Comparison of ENCODE assay signal across 28 cellular contexts in genomic region chr3:196572389-196572788, GRCh38. TPM values are rescaled to one million over a fixed set of nuclear protein-coding genes. Genes with fewer than 3 reads are reported as not detected.
"Had no signal": no experiment of that assay in that cellular context is flagged by ENCODE, and none has a peak within 500 bp of the region (broad histone marks: within the 10 kb centered on the region; RNA-seq: fewer than 3 reads in every experiment).

No MANE protein-coding gene starts in this region.

- H3K4me3 ChIP-seq: cardiac muscle cell, SK-N-MC had no signal

- H3K27me3 ChIP-seq: brain microvascular endothelial cell, cardiac muscle cell had no signal

- H3K27ac ChIP-seq: brain microvascular endothelial cell, cardiac muscle cell, SK-N-MC, VCaP had no signal

- H3K36me3 ChIP-seq: brain microvascular endothelial cell, cardiac muscle cell had no signal

- DNase-seq: activated CD4-positive, alpha-beta memory T cell treated with anti-CD3 and anti-CD28 coated beads, Interleukin-2, amount 10 ng/mL, durations not matched to agents 7 days and 5 days; activated CD4-positive, alpha-beta T cell treated with anti-CD3 and anti-CD28 coated beads for 36 hours; activated CD4-positive, alpha-beta T cell treated with anti-CD3 and anti-CD28 coated beads, Interleukin-2, amount 50 U/mL, for 1 hour; activated CD4-positive, CD25-positive, alpha-beta regulatory T cell; activated gamma-delta T cell treated with Interleukin-2 at 50 U/mL for 16 hours; activated naive CD4-positive, alpha-beta T cell treated with anti-CD3 and anti-CD28 coated beads, Interleukin-2, amount 10 ng/mL, durations not matched to agents 7 days and 5 days; activated naive CD8-positive, alpha-beta T cell treated with anti-CD3 and anti-CD28 coated beads for 36 hours; activated T-cell treated with anti-CD3 and anti-CD28 coated beads for 4 hours; activated T-cell treated with anti-CD3 and anti-CD28 coated beads, Interleukin-2, amount 50 U/mL, for 48 hours; brain microvascular endothelial cell; MM.1S; NCI-H1105 treated with DMSO at 0.1 percent for 48 hours; NCI-H1436 treated with DMSO at 0.1 percent for 48 hours; NCI-H187; NCI-H2081; NCI-H510A treated with DMSO at 0.1 percent for 48 hours; NCI-H69; RPMI8226; T-helper 1 cell had no signal

- ATAC-seq: activated CD4-positive, alpha-beta T cell treated with anti-CD3 and anti-CD28 coated beads for 36 hours; activated T-helper 17 cell treated with anti-CD3 and anti-CD28 coated beads, Interleukin-2, amount 50 U/mL, for 72 hours; Panc1; Right ventricle myocardium inferior had no signal

RNA-seq across cellular contexts. Expression of gene SMCO1, which starts 57.2 kb away (rescaled TPM):
- total RNA-seq: activated CD4-positive, alpha-beta memory T cell treated with anti-CD3 and anti-CD28 coated beads, Interleukin-2, amount 10 ng/mL, durations not matched to agents 7 days and 5 days; activated CD4-positive, alpha-beta T cell treated with anti-CD3 and anti-CD28 coated beads for 36 hours; activated CD8-positive, alpha-beta memory T cell treated with anti-CD3 and anti-CD28 coated beads for 36 hours; activated naive CD8-positive, alpha-beta T cell treated with anti-CD3 and anti-CD28 coated beads for 36 hours; activated T-helper 17 cell treated with anti-CD3 and anti-CD28 coated beads, Interleukin-2, amount 50 U/mL, for 72 hours; T-helper 2 cell treated with Interferon-gamma antibody and Interleukin-4, amounts not matched to agents 100 ng/mL and 5 ng/mL, for 36 hours had no signal
- polyA plus RNA-seq: adipose tissue had no signal
